ENCODE assay signal across 1 cellular context in the genomic region with DNA sequence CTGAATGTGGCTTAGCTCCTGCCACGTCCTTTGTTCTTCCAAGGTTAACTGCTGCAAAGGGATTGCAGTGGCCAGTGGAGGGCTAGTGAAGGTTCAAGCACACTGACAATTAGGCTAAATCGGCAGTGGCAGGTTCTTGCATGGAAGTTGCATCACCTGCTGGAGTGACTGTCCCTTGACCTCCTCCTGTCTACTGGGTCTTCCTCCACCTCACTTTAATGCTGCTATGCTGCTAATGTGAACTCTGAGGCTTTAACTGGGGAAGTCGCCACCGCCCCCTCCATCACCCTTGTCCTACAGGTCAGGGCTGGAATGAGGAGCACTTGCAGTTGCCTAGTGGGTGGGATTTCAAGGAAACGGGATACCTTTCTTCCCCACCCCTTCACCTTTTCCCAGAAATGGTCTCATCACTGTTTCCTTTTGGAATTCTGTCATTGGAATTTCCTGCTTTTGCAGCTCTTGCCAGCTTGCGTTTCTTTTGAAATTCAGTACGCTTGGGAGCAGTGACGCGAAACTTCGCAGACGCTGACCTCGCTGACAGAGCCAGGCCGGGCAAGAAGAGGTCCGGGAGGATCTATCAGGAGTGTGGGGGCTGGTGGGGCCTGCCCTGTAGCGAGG.
A peak's percentile ranks its signal among the peaks of the same experiment; 100 is the strongest.
TF ChIP-seq lines count a peak whose summit lies in the region.

No MANE protein-coding gene starts in this region.

TF ChIP-seq in K562, 482 proteins besides CTCF, POLR2A, EP300 and RAD21 (continued from another document):
- TF ChIP-seq, protein P1, sequence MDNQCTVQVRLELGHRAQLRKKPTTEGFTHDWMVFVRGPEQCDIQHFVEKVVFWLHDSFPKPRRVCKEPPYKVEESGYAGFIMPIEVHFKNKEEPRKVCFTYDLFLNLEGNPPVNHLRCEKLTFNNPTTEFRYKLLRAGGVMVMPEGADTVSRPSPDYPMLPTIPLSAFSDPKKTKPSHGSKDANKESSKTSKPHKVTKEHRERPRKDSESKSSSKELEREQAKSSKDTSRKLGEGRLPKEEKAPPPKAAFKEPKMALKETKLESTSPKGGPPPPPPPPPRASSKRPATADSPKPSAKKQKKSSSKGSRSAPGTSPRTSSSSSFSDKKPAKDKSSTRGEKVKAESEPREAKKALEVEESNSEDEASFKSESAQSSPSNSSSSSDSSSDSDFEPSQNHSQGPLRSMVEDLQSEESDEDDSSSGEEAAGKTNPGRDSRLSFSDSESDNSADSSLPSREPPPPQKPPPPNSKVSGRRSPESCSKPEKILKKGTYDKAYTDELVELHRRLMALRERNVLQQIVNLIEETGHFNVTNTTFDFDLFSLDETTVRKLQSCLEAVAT (IDR thresholded peaks at IDR 0.05), result no peak
- TF ChIP-seq KLF13 (tag; IDR thresholded peaks at IDR 0.05; ENCODE audit: borderline replicate concordance, low read depth) (no peak), IRF9 (tag; IDR thresholded peaks at IDR 0.05) (peak; percentile 83; the same call in 1 of the 2 replicates)
